30 cellular contexts compared by ENCODE assay signal in genomic region chr1:1963570-1963969, GRCh38. TPM values are rescaled to one million over a fixed set of nuclear protein-coding genes. Genes with fewer than 3 reads are reported as not detected.
DNase-seq lines count a peak whose midpoint lies in the region; ATAC-seq, FAIRE-seq and TF ChIP-seq lines count a peak whose summit lies in the region.
"Had no signal": no experiment of that assay in that cellular context is flagged by ENCODE, and none has a peak within 500 bp of the region (broad histone marks: within the 10 kb centered on the region; RNA-seq: fewer than 3 reads in every experiment).

No MANE protein-coding gene starts in this region.

- BruUV-seq in HepG2 (replicated peaks; lab: Mats Ljungman, UMichigan) = no TSS peak

- H3K36me3 Mint-ChIP-seq in neural progenitor cell = no peaks in the 10 kb centered on the region
- H3K36me3 Mint-ChIP-seq: CD14-positive monocyte; CD4-positive, alpha-beta memory T cell; CD4-positive, CD25-positive, alpha-beta regulatory T cell had no signal

- in situ Hi-C loops in HepG2 (cut with HindIII; ENCODE audit: extremely low pct_ligation_motif_present, low pct_unique_long_range_greater_than_20kb) = loop anchor here (5.0 kb wide), 1 partner anchor 84 kb away; no protein-coding TSS in a partner anchor

- peaks cover 21% of the 10 kb centered on the region for H3K4me1 Mint-ChIP-seq in neural progenitor cell
- H3K4me1 Mint-ChIP-seq: CD14-positive monocyte; CD4-positive, alpha-beta memory T cell; CD8-positive, alpha-beta memory T cell had no signal

- peaks cover 7 to 75% of the 10 kb centered on the region in 2 experiments; a peak in 4 of 5 replicates for H3K27me3 ChIP-seq in HepG2 (ENCODE audit: control insufficient read depth in 1 of 2, insufficient read depth in 2 of 2, low read length in 2 of 2)
- H3K27me3 ChIP-seq in right lobe of liver = no peaks in the 10 kb centered on the region
- H3K27me3 ChIP-seq in neural progenitor cell = no peaks in the 10 kb centered on the region

- intact Hi-C loops in HepG2 (cut with micrococcal nuclease; ENCODE audit: unreplicated experiment) = loop anchor here (5.0 kb wide), 1 partner anchor 84 kb away; no protein-coding TSS in a partner anchor
- intact Hi-C loops in right lobe of liver (cut with DNase I) = loop anchor here (5.0 to 10.0 kb wide), 2 partner anchors 61 to 79 kb away; no protein-coding TSS in a partner anchor

- H3K4me2 ChIP-seq in HepG2 (ENCODE audit: low read depth, low read length) (peak overlapping the region; percentile 43; the same call in 1 of the 2 replicates), neural progenitor cell (no peak overlapping the region)
- H3K4me2 ChIP-seq: BLaER1 had no signal

- POLR2A ChIA-PET in HepG2 (lab: Yijun Ruan, JAX) = no interaction called here

- WGBS in HepG2 (ENCODE audit: low lambda C conversion rate) = 6% methylated on average over 16 of the region's 17 CpGs
- WGBS in right lobe of liver (ENCODE audit: insufficient coverage, low coverage, low lambda C conversion rate, missing lambda C conversion rate) = 43% methylated on average over 13 of the region's 17 CpGs

- peak overlapping the region; percentile 82 for H3K27ac Mint-ChIP-seq in neural progenitor cell
- H3K27ac Mint-ChIP-seq: CD14-positive monocyte; CD4-positive, alpha-beta memory T cell; CD4-positive, CD25-positive, alpha-beta regulatory T cell; CD8-positive, alpha-beta memory T cell had no signal

- TF ChIP-seq CTCF in HepG2 (CRISPR knock-in tag; IDR thresholded peaks at IDR 0.05) = no peak
- TF ChIP-seq CTCF in right lobe of liver (IDR thresholded peaks at IDR 0.05) = no peak
- no peak for TF ChIP-seq CTCF in neural progenitor cell (IDR thresholded peaks at IDR 0.05)

- H3K4me1 ChIP-seq in HepG2 (ENCODE audit: insufficient read depth, low read length) (peaks cover 55% of the 10 kb centered on the region), right lobe of liver (no peaks in the 10 kb centered on the region), neural progenitor cell (peaks cover 8% of the 10 kb centered on the region)
- H3K4me1 ChIP-seq: BE2C had no signal

- no peaks in the 10 kb centered on the region for H4K20me1 ChIP-seq in HepG2 (ENCODE audit: insufficient read depth, low read length)
- no peaks in the 10 kb centered on the region for H4K20me1 ChIP-seq in neural progenitor cell (ENCODE audit: low read depth)
- H4K20me1 ChIP-seq: BLaER1 had no signal

- TF ChIP-seq EP300 in HepG2 (IDR thresholded peaks at IDR 0.05; ENCODE audit: low read depth in 2 of 2, low read length in 2 of 2) = no peak
- no peak for TF ChIP-seq EP300 in HepG2 (CRISPR knock-in tag; IDR thresholded peaks at IDR 0.05; ENCODE audit: borderline replicate concordance)

- FAIRE-seq in HepG2 (lab: Jason Lieb, UNC) = no peak
- FAIRE-seq: A204.1, GM12878, GM12892, GM18507 had no signal

- DNase-seq in HepG2 (ENCODE audit: low spot score) (no peak), right lobe of liver (no peak), neural progenitor cell (ENCODE audit: low spot score) (no peak), NCI-H2081 (lab: John Stamatoyannopoulos, UW) (no peak)
- DNase-seq: 8988T; ACHN; BE2C; C1 segment of cervical spinal cord; CD4-positive, alpha-beta memory T cell; CD4-positive, CD25-positive, alpha-beta regulatory T cell; CD8-positive, alpha-beta memory T cell; COR-L47; DMS 273 treated with DMSO at 0.1 percent for 48 hours; DMS153; DMS53; DMS79; DND-41; EL; GDM1 had no signal

- ATAC-seq in HepG2 (peak; percentile 39), right lobe of liver (no peak), GM21717 (IDR thresholded peaks at IDR 0.05; ENCODE audit: unreplicated experiment) (no peak)
- ATAC-seq: GM12878 had no signal

- H3K9me3 Mint-ChIP-seq in neural progenitor cell = no peaks in the 10 kb centered on the region
- H3K9me3 Mint-ChIP-seq: CD4-positive, alpha-beta memory T cell had no signal

- no peak for TF ChIP-seq RAD21 in HepG2 (CRISPR knock-in tag; IDR thresholded peaks at IDR 0.05)

- no peaks in the 10 kb centered on the region for H3F3A ChIP-seq in neural progenitor cell (ENCODE audit: low read depth)

- H3K27ac ChIP-seq in HepG2 (ENCODE audit: extremely low read length, insufficient read depth, low read length) (no peak overlapping the region), right lobe of liver (no peak overlapping the region), neural progenitor cell (no peak overlapping the region)
- H3K27ac ChIP-seq: BLaER1 had no signal

- peaks cover 17% of the 10 kb centered on the region for H3K27me3 Mint-ChIP-seq in neural progenitor cell (ENCODE audit: insufficient read depth, low read depth)

- H3K4me3 Mint-ChIP-seq in neural progenitor cell = no peak overlapping the region
- H3K4me3 Mint-ChIP-seq: CD14-positive monocyte; CD4-positive, alpha-beta memory T cell; CD4-positive, CD25-positive, alpha-beta regulatory T cell; CD8-positive, alpha-beta memory T cell had no signal

- no peak overlapping the region for H3K9ac ChIP-seq in HepG2 (ENCODE audit: insufficient read depth, low read depth, low read length)
- H3K9ac ChIP-seq in neural progenitor cell = no peak overlapping the region
- H3K9ac ChIP-seq: BLaER1 had no signal

- no peak for TF ChIP-seq POLR2A in HepG2 (IDR thresholded peaks at IDR 0.05; ENCODE audit: insufficient read depth in 1 of 2, low read depth in 2 of 2, low read length in 2 of 2)
- no peak for TF ChIP-seq POLR2A in right lobe of liver (IDR thresholded peaks at IDR 0.05)

- H2AFZ ChIP-seq in HepG2 (ENCODE audit: low read length) (no peak overlapping the region), neural progenitor cell (replicated peaks) (no peak overlapping the region)

- H3K36me3 ChIP-seq in HepG2 (replicated peaks in 1 of 2; ENCODE audit: control insufficient read depth in 1 of 2, insufficient read depth in 2 of 2, low read length in 2 of 2) (no peaks in the 10 kb centered on the region), right lobe of liver (no peaks in the 10 kb centered on the region), neural progenitor cell (no peaks in the 10 kb centered on the region)
- H3K36me3 ChIP-seq: BE2C, BLaER1 had no signal

- H3K9me3 ChIP-seq in HepG2 (ENCODE audit: low read length) = no peaks in the 10 kb centered on the region
- no peaks in the 10 kb centered on the region for H3K9me3 ChIP-seq in right lobe of liver
- H3K9me3 ChIP-seq in neural progenitor cell (ENCODE audit: low read depth) = no peaks in the 10 kb centered on the region
- H3K9me3 ChIP-seq: BE2C, BLaER1 had no signal

- no peaks in the 10 kb centered on the region for H3K79me2 ChIP-seq in HepG2 (ENCODE audit: insufficient read depth, low read length)
- no peaks in the 10 kb centered on the region for H3K79me2 ChIP-seq in neural progenitor cell (ENCODE audit: low read depth)

- CTCF ChIA-PET in HepG2 (lab: Yijun Ruan, JAX; ENCODE audit: low intra/inter-chr PET ratio, low total read pairs) = no interaction called here

- H3K4me3 ChIP-seq in HepG2 (replicated peaks in 1 of 3; ENCODE audit: insufficient read depth in 1 of 3, low read depth in 2 of 3, low read length in 3 of 3) = peak overlapping the region in 1 of 3 experiments; percentile 19; a peak in 1 of 6 replicates
- H3K4me3 ChIP-seq in right lobe of liver = no peak overlapping the region
- no peak overlapping the region for H3K4me3 ChIP-seq in neural progenitor cell
- H3K4me3 ChIP-seq: BLaER1, GM12878 had no signal

RNA-seq across cellular contexts. Expression of gene CFAP74, which starts 40.0 kb away (rescaled TPM):
- total RNA-seq in HepG2 (2016; rRNA removed; fragmentation: Illumina TruSeq; extraction: Trizol) = 0.27 TPM in 1 of 2 replicates, not detected in the other
- 0.09 TPM in 1 of 2 replicates, not detected in the other for total RNA-seq in HepG2 (2016; cell fraction: cytosol; rRNA removed; fragmentation: Illumina TruSeq; extraction: Trizol; ENCODE audit: low read depth)
- 0.09 and 0.10 TPM in 2 replicates for total RNA-seq in HepG2 (2016; cell fraction: insoluble cytoplasmic fraction; rRNA removed; fragmentation: Illumina TruSeq; extraction: Trizol)
- total RNA-seq in HepG2 (2016; cell fraction: membrane; rRNA removed; fragmentation: Illumina TruSeq; extraction: Trizol) = 0.07 and 0.09 TPM in 2 replicates
- 0.28 and 0.66 TPM in 2 replicates for total RNA-seq in HepG2 (2016; cell fraction: nucleus; rRNA removed; fragmentation: Illumina TruSeq; extraction: Trizol)
- polyA plus RNA-seq in HepG2 (2011; rRNA removed) = 0.57 and 0.62 TPM in 2 replicates
- polyA plus RNA-seq in HepG2 (2011; cell fraction: cytosol; rRNA removed) = 0.13 TPM in 2 replicates
- 4.1 and 5.0 TPM in 2 replicates for polyA plus RNA-seq in HepG2 (2011; cell fraction: nucleus; rRNA removed)
- polyA plus RNA-seq in HepG2 (2012) = 0.67 and 2.1 TPM in 2 replicates
- 0.05 TPM in 1 of 2 replicates, not detected in the other for polyA plus RNA-seq in HepG2 (2016; cell fraction: cytosol; fragmentation: Illumina TruSeq; extraction: Trizol; ENCODE audit: low read depth)
- 0.08 and 0.10 TPM in 2 replicates for polyA plus RNA-seq in HepG2 (2016; cell fraction: insoluble cytoplasmic fraction; fragmentation: Illumina TruSeq; extraction: Trizol; ENCODE audit: low read depth)
- polyA plus RNA-seq in HepG2 (2016; cell fraction: membrane; fragmentation: Illumina TruSeq; extraction: Trizol; ENCODE audit: low read depth) = 0.11 TPM in 1 of 2 replicates, not detected in the other
- 0.48 and 0.64 TPM in 2 replicates for polyA plus RNA-seq in HepG2 (2016; cell fraction: nucleus; fragmentation: Illumina TruSeq; extraction: Trizol; ENCODE audit: insufficient read depth, low read depth)
- 0.56 TPM in 1 of 2 replicates, not detected in the other for polyA minus RNA-seq in HepG2 (2011; rRNA and poly(A)+ RNA removed; ENCODE audit: low replicate concordance)
- 0.20 TPM in 1 of 2 replicates, not detected in the other for polyA minus RNA-seq in HepG2 (2011; cell fraction: cytosol; rRNA and poly(A)+ RNA removed)
- polyA minus RNA-seq in HepG2 (2011; cell fraction: nucleus; rRNA and poly(A)+ RNA removed) = 0.77 and 0.99 TPM in 2 replicates
- 1 to 10 TPM in 2 of 6 experiments, under 1 TPM in 3, not detected in 1; 0.16 to 3.5 (median 0.32) TPM for total RNA-seq in right lobe of liver
- 0.19 TPM in 1 of 2 replicates, not detected in the other for total RNA-seq in neural progenitor cell (ENCODE audit: low replicate concordance)
- total RNA-seq: A673; CD4-positive, alpha-beta memory T cell; CD4-positive, CD25-positive, alpha-beta regulatory T cell; CD8-positive, alpha-beta memory T cell; Daoy; G401; GM12878 had no signal
- polyA plus RNA-seq: AG04450; CD14-positive monocyte; CD4-positive, alpha-beta memory T cell; CD4-positive, CD25-positive, alpha-beta regulatory T cell; CD8-positive, alpha-beta memory T cell had no signal

RNA-seq across cellular contexts. Expression of gene TMEM52, which starts 44.5 kb away (rescaled TPM):
- 12.9 and 18.7 TPM in 2 replicates for total RNA-seq in HepG2 (2016; rRNA removed; fragmentation: Illumina TruSeq; extraction: Trizol)
- total RNA-seq in HepG2 (2016; cell fraction: cytosol; rRNA removed; fragmentation: Illumina TruSeq; extraction: Trizol; ENCODE audit: low read depth) = 49.1 and 56.2 TPM in 2 replicates
- 9.2 and 18.5 TPM in 2 replicates for total RNA-seq in HepG2 (2016; cell fraction: insoluble cytoplasmic fraction; rRNA removed; fragmentation: Illumina TruSeq; extraction: Trizol)
- total RNA-seq in HepG2 (2016; cell fraction: membrane; rRNA removed; fragmentation: Illumina TruSeq; extraction: Trizol) = 52.4 and 62.3 TPM in 2 replicates
- total RNA-seq in HepG2 (2016; cell fraction: nucleus; rRNA removed; fragmentation: Illumina TruSeq; extraction: Trizol) = 7.7 and 11.9 TPM in 2 replicates
- 13.2 and 15.3 TPM in 2 replicates for polyA plus RNA-seq in HepG2 (2011; rRNA removed)
- 12.8 and 25.5 TPM in 2 replicates for polyA plus RNA-seq in HepG2 (2011; cell fraction: cytosol; rRNA removed)
- polyA plus RNA-seq in HepG2 (2011; cell fraction: nucleus; rRNA removed) = 29.4 and 36.3 TPM in 2 replicates
- polyA plus RNA-seq in HepG2 (2012) = 6.6 and 7.8 TPM in 2 replicates
- polyA plus RNA-seq in HepG2 (2016; cell fraction: cytosol; fragmentation: Illumina TruSeq; extraction: Trizol; ENCODE audit: low read depth) = 77.9 and 88.5 TPM in 2 replicates
- 13.6 and 17.5 TPM in 2 replicates for polyA plus RNA-seq in HepG2 (2016; cell fraction: insoluble cytoplasmic fraction; fragmentation: Illumina TruSeq; extraction: Trizol; ENCODE audit: low read depth)
- 69.4 and 73.4 TPM in 2 replicates for polyA plus RNA-seq in HepG2 (2016; cell fraction: membrane; fragmentation: Illumina TruSeq; extraction: Trizol; ENCODE audit: low read depth)
- polyA plus RNA-seq in HepG2 (2016; cell fraction: nucleus; fragmentation: Illumina TruSeq; extraction: Trizol; ENCODE audit: insufficient read depth, low read depth) = 21.1 and 21.2 TPM in 2 replicates
- 1.1 and 27.0 TPM in 2 replicates for polyA minus RNA-seq in HepG2 (2011; rRNA and poly(A)+ RNA removed; ENCODE audit: low replicate concordance)
- 7.6 and 7.8 TPM in 2 replicates for polyA minus RNA-seq in HepG2 (2011; cell fraction: cytosol; rRNA and poly(A)+ RNA removed)
- polyA minus RNA-seq in HepG2 (2011; cell fraction: nucleus; rRNA and poly(A)+ RNA removed) = 2.3 and 2.6 TPM in 2 replicates
- 10 to 100 TPM in 1 of 6 experiments, 1 to 10 TPM in 5; 2.3 to 13.2 (median 6.0) TPM for total RNA-seq in right lobe of liver
- total RNA-seq in neural progenitor cell (ENCODE audit: low replicate concordance) = 2.9 and 7.4 TPM in 2 replicates
- polyA plus RNA-seq: CD14-positive monocyte; CD4-positive, alpha-beta memory T cell had no signal

RNA-seq across cellular contexts. Expression of gene CALML6, which starts 48.5 kb away (rescaled TPM):
- total RNA-seq in HepG2 (2016; rRNA removed; fragmentation: Illumina TruSeq; extraction: Trizol) = 0.11 TPM in 1 of 2 replicates, not detected in the other
- not detected in 2 replicates for total RNA-seq in HepG2 (2016; cell fraction: cytosol; rRNA removed; fragmentation: Illumina TruSeq; extraction: Trizol; ENCODE audit: low read depth)
- total RNA-seq in HepG2 (2016; cell fraction: insoluble cytoplasmic fraction; rRNA removed; fragmentation: Illumina TruSeq; extraction: Trizol) = 0.13 TPM in 1 of 2 replicates, not detected in the other
- not detected in 2 replicates for total RNA-seq in HepG2 (2016; cell fraction: membrane; rRNA removed; fragmentation: Illumina TruSeq; extraction: Trizol)
- not detected in 2 replicates for total RNA-seq in HepG2 (2016; cell fraction: nucleus; rRNA removed; fragmentation: Illumina TruSeq; extraction: Trizol)
- polyA plus RNA-seq in HepG2 (2011; rRNA removed) = 0.12 TPM in 1 of 2 replicates, not detected in the other
- polyA plus RNA-seq in HepG2 (2011; cell fraction: cytosol; rRNA removed) = not detected in 2 replicates
- polyA plus RNA-seq in HepG2 (2011; cell fraction: nucleus; rRNA removed) = 0.80 and 1.5 TPM in 2 replicates
- not detected in 2 replicates for polyA plus RNA-seq in HepG2 (2012)
- not detected in 2 replicates for polyA plus RNA-seq in HepG2 (2016; cell fraction: cytosol; fragmentation: Illumina TruSeq; extraction: Trizol; ENCODE audit: low read depth)
- not detected in 2 replicates for polyA plus RNA-seq in HepG2 (2016; cell fraction: insoluble cytoplasmic fraction; fragmentation: Illumina TruSeq; extraction: Trizol; ENCODE audit: low read depth)
- polyA plus RNA-seq in HepG2 (2016; cell fraction: membrane; fragmentation: Illumina TruSeq; extraction: Trizol; ENCODE audit: low read depth) = not detected in 2 replicates
- polyA plus RNA-seq in HepG2 (2016; cell fraction: nucleus; fragmentation: Illumina TruSeq; extraction: Trizol; ENCODE audit: insufficient read depth, low read depth) = 0.38 and 0.87 TPM in 2 replicates
- polyA minus RNA-seq in HepG2 (2011; rRNA and poly(A)+ RNA removed; ENCODE audit: low replicate concordance) = not detected in 2 replicates
- not detected in 2 replicates for polyA minus RNA-seq in HepG2 (2011; cell fraction: cytosol; rRNA and poly(A)+ RNA removed)
- 0.64 TPM in 1 of 2 replicates, not detected in the other for polyA minus RNA-seq in HepG2 (2011; cell fraction: nucleus; rRNA and poly(A)+ RNA removed)
- total RNA-seq in right lobe of liver = 1 to 10 TPM in 1 of 6 experiments, under 1 TPM in 3, not detected in 2; 0.44 to 1.4 (median 0.58) TPM
- 0.53 TPM in 1 of 2 replicates, not detected in the other for total RNA-seq in neural progenitor cell (ENCODE audit: low replicate concordance)
- total RNA-seq: CD4-positive, CD25-positive, alpha-beta regulatory T cell; G401 had no signal
- polyA plus RNA-seq: CD14-positive monocyte; CD4-positive, alpha-beta memory T cell; CD4-positive, CD25-positive, alpha-beta regulatory T cell; CD8-positive, alpha-beta memory T cell had no signal

RNA-seq across cellular contexts. Expression of gene GABRD, which starts 55.6 kb away (rescaled TPM):
- total RNA-seq in HepG2 (2016; rRNA removed; fragmentation: Illumina TruSeq; extraction: Trizol) = not detected in 2 replicates
- not detected in 2 replicates for total RNA-seq in HepG2 (2016; cell fraction: cytosol; rRNA removed; fragmentation: Illumina TruSeq; extraction: Trizol; ENCODE audit: low read depth)
- not detected in 2 replicates for total RNA-seq in HepG2 (2016; cell fraction: insoluble cytoplasmic fraction; rRNA removed; fragmentation: Illumina TruSeq; extraction: Trizol)
- not detected in 2 replicates for total RNA-seq in HepG2 (2016; cell fraction: membrane; rRNA removed; fragmentation: Illumina TruSeq; extraction: Trizol)
- not detected in 2 replicates for total RNA-seq in HepG2 (2016; cell fraction: nucleus; rRNA removed; fragmentation: Illumina TruSeq; extraction: Trizol)
- polyA plus RNA-seq in HepG2 (2011; rRNA removed) = 0.22 TPM in 1 of 2 replicates, not detected in the other
- polyA plus RNA-seq in HepG2 (2011; cell fraction: cytosol; rRNA removed) = 0.09 TPM in 1 of 2 replicates, not detected in the other
- 0.08 TPM in 1 of 2 replicates, not detected in the other for polyA plus RNA-seq in HepG2 (2011; cell fraction: nucleus; rRNA removed)
- polyA plus RNA-seq in HepG2 (2012) = not detected in 2 replicates
- not detected in 2 replicates for polyA plus RNA-seq in HepG2 (2016; cell fraction: cytosol; fragmentation: Illumina TruSeq; extraction: Trizol; ENCODE audit: low read depth)
- polyA plus RNA-seq in HepG2 (2016; cell fraction: insoluble cytoplasmic fraction; fragmentation: Illumina TruSeq; extraction: Trizol; ENCODE audit: low read depth) = not detected in 2 replicates
- not detected in 2 replicates for polyA plus RNA-seq in HepG2 (2016; cell fraction: membrane; fragmentation: Illumina TruSeq; extraction: Trizol; ENCODE audit: low read depth)
- polyA plus RNA-seq in HepG2 (2016; cell fraction: nucleus; fragmentation: Illumina TruSeq; extraction: Trizol; ENCODE audit: insufficient read depth, low read depth) = not detected in 2 replicates
- 0.51 TPM in 1 of 2 replicates, not detected in the other for polyA minus RNA-seq in HepG2 (2011; rRNA and poly(A)+ RNA removed; ENCODE audit: low replicate concordance)
- polyA minus RNA-seq in HepG2 (2011; cell fraction: cytosol; rRNA and poly(A)+ RNA removed) = not detected in 2 replicates
- not detected in 2 replicates for polyA minus RNA-seq in HepG2 (2011; cell fraction: nucleus; rRNA and poly(A)+ RNA removed)
- under 1 TPM in 1 of 6 experiments, not detected in 5; 0.55 TPM for total RNA-seq in right lobe of liver
- 0.31 and 0.45 TPM in 2 replicates for total RNA-seq in neural progenitor cell (ENCODE audit: low replicate concordance)
- total RNA-seq: A673; CD4-positive, alpha-beta memory T cell; CD8-positive, alpha-beta memory T cell; Daoy; GM12878 had no signal
- polyA plus RNA-seq: AG04450; CD14-positive monocyte; CD4-positive, alpha-beta memory T cell; CD4-positive, CD25-positive, alpha-beta regulatory T cell; CD8-positive, alpha-beta memory T cell; GM12878 had no signal
